ENCODE assay signal across 8 cellular contexts in genomic region chr21:35226960-35227741, GRCh38.
A peak's percentile ranks its signal among the peaks of the same experiment; 100 is the strongest.
DNase-seq lines count a peak whose midpoint lies in the region; ATAC-seq, FAIRE-seq and TF ChIP-seq lines count a peak whose summit lies in the region.

No MANE protein-coding gene starts in this region.

- TF ChIP-seq CTCF in KMS-11 (conservative IDR thresholded peaks at IDR 0.05; ENCODE audit: low read depth, low read length) (no peak), VCaP (conservative IDR thresholded peaks at IDR 0.05) (no peak), neural progenitor cell (IDR thresholded peaks at IDR 0.05) (no peak), suprapubic skin (IDR thresholded peaks at IDR 0.05) (no peak)

- H2AFZ ChIP-seq in KMS-11 (ENCODE audit: low read depth) (no peak overlapping the region), neural progenitor cell (replicated peaks) (no peak overlapping the region)

- 90% methylated on average over 13 of the region's 13 CpGs for WGBS in suprapubic skin

- H3K79me2 ChIP-seq in KMS-11 (ENCODE audit: insufficient read depth, low read depth) (no peaks in the 10 kb centered on the region), neural progenitor cell (ENCODE audit: low read depth) (no peaks in the 10 kb centered on the region)

- no peaks in the 10 kb centered on the region for H3K36me3 Mint-ChIP-seq in neural progenitor cell

- no peak for DNase-seq in GM12891 (ENCODE audit: insufficient read length, low spot score)
- no peak for DNase-seq in neural progenitor cell (ENCODE audit: low spot score)
- no peak for DNase-seq in H54 (ENCODE audit: insufficient read length, low spot score)
- no peak for DNase-seq in suprapubic skin (ENCODE audit: low spot score in 2 of 2)
- DNase-seq in LoVo (ENCODE audit: low spot score): no peak

- TF ChIP-seq POLR2A in GM12891 (IDR thresholded peaks at IDR 0.05; ENCODE audit: low read depth, low read length) (no peak), H54 (IDR thresholded peaks at IDR 0.05; ENCODE audit: low read depth, low read length) (no peak), suprapubic skin (IDR thresholded peaks at IDR 0.05) (no peak)

- H3K4me1 ChIP-seq in KMS-11 (ENCODE audit: low read depth, poor library complexity, severe bottlenecking) (peaks cover 77% of the 10 kb centered on the region), neural progenitor cell (peaks cover 22% of the 10 kb centered on the region), suprapubic skin (peaks cover 6% of the 10 kb centered on the region)

- peak; percentile 79 for ATAC-seq in GM21528 (IDR thresholded peaks at IDR 0.05; ENCODE audit: low FRiP score, unreplicated experiment)

- peak overlapping the region; percentile 26 for H3K4me3 Mint-ChIP-seq in neural progenitor cell

- H3K9me3 Mint-ChIP-seq in neural progenitor cell: no peaks in the 10 kb centered on the region

- peaks cover 18% of the 10 kb centered on the region for H3K27me3 Mint-ChIP-seq in neural progenitor cell (ENCODE audit: insufficient read depth, low read depth)

- H3K27ac ChIP-seq in KMS-11 (peak overlapping the region; percentile 79), VCaP (peak overlapping the region; percentile 54), neural progenitor cell (no peak overlapping the region), suprapubic skin (no peak overlapping the region)

- H3K4me1 Mint-ChIP-seq in neural progenitor cell: peaks cover 24% of the 10 kb centered on the region

- H4K20me1 ChIP-seq in KMS-11 (ENCODE audit: insufficient read depth): no peaks in the 10 kb centered on the region
- H4K20me1 ChIP-seq in neural progenitor cell (ENCODE audit: low read depth): no peaks in the 10 kb centered on the region

- H3K9ac ChIP-seq in KMS-11 (peak overlapping the region; percentile 16; the same call in 1 of the 2 replicates), neural progenitor cell (no peak overlapping the region)

- H3K27ac Mint-ChIP-seq in neural progenitor cell: no peak overlapping the region

- FAIRE-seq in GM12891 (lab: Jason Lieb, UNC): peak; percentile 76
- no peak for FAIRE-seq in H54 (lab: Jason Lieb, UNC)

- TF ChIP-seq EP300 in suprapubic skin (IDR thresholded peaks at IDR 0.05): no peak

- no peaks in the 10 kb centered on the region for H3K36me3 ChIP-seq in KMS-11 (ENCODE audit: insufficient read depth)
- no peaks in the 10 kb centered on the region for H3K36me3 ChIP-seq in neural progenitor cell
- no peaks in the 10 kb centered on the region for H3K36me3 ChIP-seq in suprapubic skin

- H3K27me3 ChIP-seq in KMS-11 (ENCODE audit: insufficient read depth, low read depth) (peaks cover 18% of the 10 kb centered on the region; the same call in 1 of the 2 replicates), neural progenitor cell (no peaks in the 10 kb centered on the region), suprapubic skin (no peaks in the 10 kb centered on the region)

- no peaks in the 10 kb centered on the region for H3F3A ChIP-seq in neural progenitor cell (ENCODE audit: low read depth)

- H3K4me3 ChIP-seq in KMS-11 (IDR thresholded peaks at IDR 0.05; ENCODE audit: insufficient read depth, low read depth, low read length): no peak overlapping the region
- no peak overlapping the region for H3K4me3 ChIP-seq in neural progenitor cell
- H3K4me3 ChIP-seq in suprapubic skin: no peak overlapping the region

- H3K4me2 ChIP-seq in KMS-11: peak overlapping the region; percentile 64
- H3K4me2 ChIP-seq in neural progenitor cell: no peak overlapping the region

- H3K9me3 ChIP-seq in neural progenitor cell (ENCODE audit: low read depth) (no peaks in the 10 kb centered on the region), suprapubic skin (no peaks in the 10 kb centered on the region)

TF ChIP-seq in GM12891, 5 proteins besides CTCF, POLR2A, EP300 and RAD21:
- peak; percentile 33; the same call in 1 of the 2 replicates for TF ChIP-seq SPI1 (IDR thresholded peaks at IDR 0.05; ENCODE audit: low read depth, low read length)
- TF ChIP-seq POLR2AphosphoS5 (IDR thresholded peaks at IDR 0.05; ENCODE audit: low read depth, low read length): no peak
- peak; percentile 96 for TF ChIP-seq POU2F2 (IDR thresholded peaks at IDR 0.05; ENCODE audit: low read depth, low read length)

Comparison
In these comparisons a context has a peak if more than half of its experiments do, and no peak if none do; other contexts are left out.
1. H3K27ac ChIP-seq: peak in KMS-11 (single experiment) and VCaP (single experiment); none in neural progenitor cell (single experiment) and suprapubic skin (single experiment).